ENCODE assay signal across 17 cellular contexts in the genomic region with DNA sequence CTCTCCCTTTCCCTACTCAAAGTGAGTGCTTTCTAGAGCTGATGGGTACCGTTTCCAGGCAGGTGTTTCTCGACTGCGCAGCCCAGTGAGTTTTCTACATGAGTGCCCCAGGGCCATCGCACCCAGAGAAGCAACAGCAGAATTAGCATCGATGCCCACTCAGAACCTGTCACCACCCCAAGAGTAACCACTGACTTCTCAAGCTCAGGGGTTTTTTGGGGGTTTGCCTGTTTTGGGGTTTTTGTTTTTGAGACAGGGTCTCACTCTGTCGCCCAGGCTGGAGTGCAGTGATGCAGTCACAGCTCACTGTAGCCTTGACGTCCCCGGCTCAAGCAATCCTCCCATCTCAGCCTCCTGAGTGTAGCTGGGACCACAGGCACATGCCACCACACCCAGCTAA. TPM values are rescaled to one million over a fixed set of nuclear protein-coding genes. Genes with fewer than 3 reads are reported as not detected.
DNase-seq lines count a peak whose midpoint lies in the region; ATAC-seq, FAIRE-seq and TF ChIP-seq lines count a peak whose summit lies in the region.
"Had no signal": no experiment of that assay in that cellular context is flagged by ENCODE, and none has a peak within 500 bp of the region (broad histone marks: within the 10 kb centered on the region; RNA-seq: fewer than 3 reads in every experiment).

No MANE protein-coding gene starts in this region.

- no peak overlapping the region for H3K27ac Mint-ChIP-seq in activated naive CD4-positive, alpha-beta T cell treated with anti-CD3 and anti-CD28 coated beads for 36 hours
- H3K27ac Mint-ChIP-seq: stimulated activated naive CD8-positive, alpha-beta T cell treated with anti-CD3 and anti-CD28 coated beads, Interleukin-15, Interleukin-2, amounts not matched to agents 100 ng/mL and 50 ng/mL, for 24 hours had no signal

- TF ChIP-seq CTCF in OCI-LY7 (conservative IDR thresholded peaks at IDR 0.05; ENCODE audit: low read length), result no peak

- no peaks in the 10 kb centered on the region for H3K27me3 Mint-ChIP-seq in activated naive CD4-positive, alpha-beta T cell treated with anti-CD3 and anti-CD28 coated beads for 36 hours (ENCODE audit: low read depth)
- H3K27me3 Mint-ChIP-seq: stimulated activated naive CD8-positive, alpha-beta T cell treated with anti-CD3 and anti-CD28 coated beads, Interleukin-15, Interleukin-2, amounts not matched to agents 100 ng/mL and 50 ng/mL, for 24 hours had no signal

- H3K4me1 Mint-ChIP-seq in activated naive CD4-positive, alpha-beta T cell treated with anti-CD3 and anti-CD28 coated beads for 36 hours (ENCODE audit: low read depth), result no peaks in the 10 kb centered on the region

- peak; percentile 65 for FAIRE-seq in GM12892 (lab: Jason Lieb, UNC)
- FAIRE-seq: keratinocyte had no signal

- no peaks in the 10 kb centered on the region for H3K36me3 Mint-ChIP-seq in activated naive CD4-positive, alpha-beta T cell treated with anti-CD3 and anti-CD28 coated beads for 36 hours (ENCODE audit: low read depth)

- POLR2A ChIA-PET in OCI-LY7 (lab: Charles Lee), result interaction anchor here (0.5 kb wide), 1 partner anchor 47 kb away, joined by 3 read pairs; no protein-coding TSS in a partner anchor

- CTCF ChIA-PET in OCI-LY7 (lab: Charles Lee; ENCODE audit: unreplicated experiment), result interaction anchor here (0.9 kb wide), 1 partner anchor 10 kb away, joined by 3 read pairs; no protein-coding TSS in a partner anchor
- CTCF ChIA-PET in activated naive CD4-positive, alpha-beta T cell treated with anti-CD3 and anti-CD28 coated beads for 36 hours (lab: Charles Lee), result no interaction called here

- no peaks in the 10 kb centered on the region for H3K9me3 ChIP-seq in OCI-LY7 (ENCODE audit: low read length)
- no peaks in the 10 kb centered on the region for H3K9me3 ChIP-seq in effector memory CD4-positive, alpha-beta T cell (ENCODE audit: control insufficient read depth, low read length)
- H3K9me3 ChIP-seq: body of pancreas had no signal

- no peaks in the 10 kb centered on the region for H3K9me3 Mint-ChIP-seq in activated naive CD4-positive, alpha-beta T cell treated with anti-CD3 and anti-CD28 coated beads for 36 hours
- H3K9me3 Mint-ChIP-seq: stimulated activated naive CD8-positive, alpha-beta T cell treated with anti-CD3 and anti-CD28 coated beads, Interleukin-15, Interleukin-2, amounts not matched to agents 100 ng/mL and 50 ng/mL, for 24 hours had no signal

- H3K4me3 ChIP-seq in OCI-LY7 (ENCODE audit: low read depth, low read length, poor library complexity, severe bottlenecking), result no peak overlapping the region
- no peak overlapping the region for H3K4me3 ChIP-seq in effector memory CD4-positive, alpha-beta T cell (ENCODE audit: insufficient read depth, low read depth, low read length, poor library complexity, severe bottlenecking)
- H3K4me3 ChIP-seq: body of pancreas had no signal

- no peaks in the 10 kb centered on the region for H4K20me1 ChIP-seq in OCI-LY7 (ENCODE audit: insufficient read depth, low read length)

- H3K4me2 ChIP-seq in OCI-LY7 (ENCODE audit: low read length), result peak overlapping the region; percentile 49

- H3K27ac ChIP-seq in OCI-LY7 (ENCODE audit: low read depth, low read length, poor library complexity, severe bottlenecking), result peak overlapping the region; percentile 37
- no peak overlapping the region for H3K27ac ChIP-seq in effector memory CD4-positive, alpha-beta T cell (ENCODE audit: insufficient read depth, low read length, poor library complexity, severe bottlenecking)
- H3K27ac ChIP-seq: body of pancreas, foreskin keratinocyte had no signal

- no peaks in the 10 kb centered on the region for H3K9me2 ChIP-seq in OCI-LY7 (ENCODE audit: insufficient read depth, low read length)

- no peak overlapping the region for H3K4me3 Mint-ChIP-seq in activated naive CD4-positive, alpha-beta T cell treated with anti-CD3 and anti-CD28 coated beads for 36 hours
- H3K4me3 Mint-ChIP-seq: stimulated activated naive CD8-positive, alpha-beta T cell treated with anti-CD3 and anti-CD28 coated beads, Interleukin-15, Interleukin-2, amounts not matched to agents 100 ng/mL and 50 ng/mL, for 24 hours had no signal

- H3K4me1 ChIP-seq in OCI-LY7 (ENCODE audit: insufficient read depth, low read length, poor library complexity, severe bottlenecking), result peaks cover 19% of the 10 kb centered on the region
- no peaks in the 10 kb centered on the region for H3K4me1 ChIP-seq in effector memory CD4-positive, alpha-beta T cell (ENCODE audit: control insufficient read depth, insufficient read depth, low read length, poor library complexity, severe bottlenecking)
- H3K4me1 ChIP-seq: body of pancreas, foreskin keratinocyte had no signal

- DNase-seq in GM12892 (ENCODE audit: insufficient read length) (no peak), OCI-LY7 (ENCODE audit: low spot score) (peak; percentile 73), GM03348 (ENCODE audit: low spot score) (no peak), superior temporal gyrus (ENCODE audit: extremely low spot score) (no peak)
- DNase-seq in activated naive CD4-positive, alpha-beta T cell treated with anti-CD3 and anti-CD28 coated beads for 36 hours, result no peak
- no peak for DNase-seq in effector memory CD4-positive, alpha-beta T cell
- DNase-seq: activated CD4-positive, alpha-beta T cell treated with anti-CD3 and anti-CD28 coated beads for 4 hours; body of pancreas; DMS79; foreskin keratinocyte; NCI-H2081; retina; stimulated activated CD4-positive, alpha-beta T cell treated with anti-CD3 and anti-CD28 coated beads, Interleukin-2, amount 100 ng/mL, for 48 hours had no signal

- peaks cover 6% of the 10 kb centered on the region; the same call in 1 of the 2 replicates for H3K79me2 ChIP-seq in OCI-LY7 (ENCODE audit: insufficient read depth, low read depth, low read length)

- H2AFZ ChIP-seq in OCI-LY7 (ENCODE audit: low read length), result no peak overlapping the region

- intact Hi-C loops in OCI-LY7 (cut with micrococcal nuclease; ENCODE audit: unreplicated experiment), result loop anchor here (2.0 kb wide), 1 partner anchor 18 kb away; no protein-coding TSS in a partner anchor
- intact Hi-C loops in activated naive CD4-positive, alpha-beta T cell treated with anti-CD3 and anti-CD28 coated beads for 36 hours (cut with micrococcal nuclease), result no loop called here

- no TSS peak for BruUV-seq in OCI-LY7 (replicated peaks; lab: Mats Ljungman, UMichigan)

- no peaks in the 10 kb centered on the region for H3K36me3 ChIP-seq in OCI-LY7 (ENCODE audit: insufficient read depth, low read length)
- H3K36me3 ChIP-seq in effector memory CD4-positive, alpha-beta T cell (ENCODE audit: control insufficient read depth, insufficient read depth, low read length), result no peaks in the 10 kb centered on the region

- no peaks in the 10 kb centered on the region for H3K27me3 ChIP-seq in effector memory CD4-positive, alpha-beta T cell (replicated peaks; ENCODE audit: control insufficient read depth, insufficient read depth, low read length, poor library complexity, severe bottlenecking)
- H3K27me3 ChIP-seq: body of pancreas, foreskin keratinocyte had no signal

- TF ChIP-seq POLR2A in GM12892 (IDR thresholded peaks at IDR 0.05; ENCODE audit: low read depth, low read length), result no peak

- ATAC-seq in GM19463 (IDR thresholded peaks at IDR 0.05; ENCODE audit: unreplicated experiment) (peak; percentile 82), HG02852 (IDR thresholded peaks at IDR 0.05; ENCODE audit: unreplicated experiment) (peak; percentile 72)
- ATAC-seq: body of pancreas, foreskin keratinocyte had no signal

RNA-seq across cellular contexts. Expression of a gene that starts 25.7 kb away (rescaled TPM):
- polyA plus RNA-seq in GM12892 (2012; ENCODE audit: missing spikeins), result 57.1 TPM
- 4.3 and 12.1 TPM in 2 replicates for total RNA-seq in OCI-LY7 (2014; rRNA removed; shearing (Covaris generic))
- total RNA-seq in OCI-LY7 (2022), result 42.0 and 50.2 TPM in 2 replicates
- 10 to 100 TPM; 28.7 to 29.6 TPM for total RNA-seq in activated naive CD4-positive, alpha-beta T cell treated with anti-CD3 and anti-CD28 coated beads for 36 hours

RNA-seq across cellular contexts. Expression of a gene that starts 46.5 kb away (rescaled TPM):
- 39.5 TPM for polyA plus RNA-seq in GM12892 (2012; ENCODE audit: missing spikeins)
- total RNA-seq in OCI-LY7 (2014; rRNA removed; shearing (Covaris generic)), result 117 and 124 TPM in 2 replicates
- total RNA-seq in OCI-LY7 (2022), result 78.2 and 88.4 TPM in 2 replicates
- total RNA-seq in activated naive CD4-positive, alpha-beta T cell treated with anti-CD3 and anti-CD28 coated beads for 36 hours, result 100 to 1,000 TPM; 115 to 118 TPM

RNA-seq across cellular contexts. Expression of a gene that starts 46.5 kb away (rescaled TPM):
- 45.2 TPM for polyA plus RNA-seq in GM12892 (2012; ENCODE audit: missing spikeins)
- total RNA-seq in OCI-LY7 (2014; rRNA removed; shearing (Covaris generic)), result 45.1 and 49.3 TPM in 2 replicates
- total RNA-seq in OCI-LY7 (2022), result 45.1 and 52.3 TPM in 2 replicates
- 10 to 100 TPM; 21.0 to 24.0 TPM for total RNA-seq in activated naive CD4-positive, alpha-beta T cell treated with anti-CD3 and anti-CD28 coated beads for 36 hours

RNA-seq across cellular contexts. Expression of a gene that starts 55.8 kb away (rescaled TPM):
- polyA plus RNA-seq in GM12892 (2012; ENCODE audit: missing spikeins), result 16.1 TPM
- total RNA-seq in OCI-LY7 (2014; rRNA removed; shearing (Covaris generic)), result 65.3 and 125 TPM in 2 replicates
- total RNA-seq in OCI-LY7 (2022), result 58.3 and 60.9 TPM in 2 replicates
- 10 to 100 TPM; 37.5 to 40.2 TPM for total RNA-seq in activated naive CD4-positive, alpha-beta T cell treated with anti-CD3 and anti-CD28 coated beads for 36 hours
